In the genomic region with DNA sequence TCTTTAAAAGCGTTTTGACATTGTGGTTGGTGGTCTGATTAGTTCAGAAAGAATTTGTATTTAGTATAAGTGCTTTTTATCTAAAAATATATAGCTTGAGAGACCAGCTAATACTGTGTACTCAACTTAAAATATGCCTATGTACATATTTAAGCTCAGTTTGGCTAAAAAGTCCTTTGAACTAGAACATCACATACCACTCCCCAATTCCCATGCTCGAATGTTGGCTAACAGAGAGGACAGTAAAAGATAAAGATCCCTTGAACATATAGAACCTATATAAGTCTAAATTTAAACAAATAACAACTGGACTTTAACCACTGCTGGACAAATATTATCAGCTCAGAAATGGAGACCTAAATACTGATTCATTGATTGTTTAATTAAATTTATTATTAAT, we compare ENCODE assay signal across 14 cellular contexts.
A peak's percentile ranks its signal among the peaks of the same experiment; 100 is the strongest.
DNase-seq lines count a peak whose midpoint lies in the region; ATAC-seq and TF ChIP-seq lines count a peak whose summit lies in the region.
"Had no signal": no experiment of that assay in that cellular context is flagged by ENCODE, and none has a peak within 500 bp of the region (broad histone marks: within the 10 kb centered on the region; RNA-seq: fewer than 3 reads in every experiment).

No MANE protein-coding gene starts in this region.

- no peak for TF ChIP-seq CTCF in fibroblast of villous mesenchyme (IDR thresholded peaks at IDR 0.05; ENCODE audit: insufficient read depth, low read depth, low read length)

- no peak overlapping the region for H3K9ac ChIP-seq in GM23248
- no peak overlapping the region for H3K9ac ChIP-seq in adipocyte (ENCODE audit: low read length)
- H3K9ac ChIP-seq in skeletal muscle satellite cell (ENCODE audit: low read depth, low read length) = no peak overlapping the region

- H3K36me3 ChIP-seq in GM23248 (ENCODE audit: low read depth) (no peaks in the 10 kb centered on the region), adipocyte (ENCODE audit: control insufficient read depth, insufficient read depth, low read length, severe bottlenecking) (no peaks in the 10 kb centered on the region), skeletal muscle satellite cell (ENCODE audit: insufficient read depth, low read length) (no peaks in the 10 kb centered on the region)

- H3K4me1 ChIP-seq in GM23248 (ENCODE audit: insufficient read depth) = peaks cover 33% of the 10 kb centered on the region
- H3K4me1 ChIP-seq in adipocyte (ENCODE audit: control insufficient read depth, insufficient read depth, low read length) = peaks cover 26% of the 10 kb centered on the region
- H3K4me1 ChIP-seq in skeletal muscle satellite cell (ENCODE audit: control insufficient read depth, insufficient read depth, low read length) = peaks cover 35% of the 10 kb centered on the region

- ATAC-seq in left lobe of liver (no peak), HG03039 (IDR thresholded peaks at IDR 0.05; ENCODE audit: unreplicated experiment) (no peak)

- in situ Hi-C loops in GM23248 (cut with MboI) = no loop called here

- no peak overlapping the region for H2AFZ ChIP-seq in GM23248

- no peaks in the 10 kb centered on the region for H4K20me1 ChIP-seq in GM23248 (ENCODE audit: insufficient read depth)

- no peak overlapping the region for H3K27ac ChIP-seq in GM23248

- peak overlapping the region; percentile 79 for H3K4me2 ChIP-seq in GM23248 (ENCODE audit: unreplicated experiment)
- H3K4me2 ChIP-seq in skeletal muscle satellite cell (ENCODE audit: low read length) = peak overlapping the region; percentile 72

- WGBS in GM23248 (ENCODE audit: low coverage in 1 of 2, low lambda C conversion rate in 2 of 2, missing lambda C conversion rate in 2 of 2), 2 experiments = 84 to 86% methylated on average over 2 of the region's 2 CpGs

- no peaks in the 10 kb centered on the region for H3K79me2 ChIP-seq in GM23248 (ENCODE audit: insufficient read depth)

- H3K9me3 ChIP-seq in GM23248 (ENCODE audit: low read depth) (no peaks in the 10 kb centered on the region), adipocyte (ENCODE audit: control insufficient read depth, low read length) (no peaks in the 10 kb centered on the region), skeletal muscle satellite cell (replicated peaks; ENCODE audit: low read length) (no peaks in the 10 kb centered on the region)

- no peaks in the 10 kb centered on the region for H3K9me2 ChIP-seq in GM23248 (ENCODE audit: insufficient read depth)

- DNase-seq in GM23248 (no peak), adipocyte (ENCODE audit: low read depth) (peak; percentile 40), fibroblast of villous mesenchyme (ENCODE audit: low read depth) (peak; percentile 10), left lobe of liver (ENCODE audit: low spot score) (no peak), DMS114 treated with DMSO at 0.1 percent for 48 hours (lab: John Stamatoyannopoulos, UW; ENCODE audit: unreplicated experiment) (no peak)
- DNase-seq: COR-L47, DMS 273 treated with DMSO at 0.1 percent for 48 hours, NCI-H1105, NCI-H2081 treated with DMSO at 0.1 percent for 48 hours, NCI-H510A, NCI-H774, SHP77 had no signal

- H3K27me3 ChIP-seq in GM23248 (replicated peaks; ENCODE audit: insufficient read depth) (peaks cover 17% of the 10 kb centered on the region), adipocyte (replicated peaks; ENCODE audit: control insufficient read depth, insufficient read depth, low read length) (peaks cover 3% of the 10 kb centered on the region), skeletal muscle satellite cell (ENCODE audit: control insufficient read depth, insufficient read depth, low read length) (no peaks in the 10 kb centered on the region)

- peaks cover 13% of the 10 kb centered on the region; the same call in 1 of the 2 replicates for H3F3A ChIP-seq in GM23248 (ENCODE audit: insufficient read depth)

- no peak overlapping the region for H3K4me3 ChIP-seq in GM23248
- H3K4me3 ChIP-seq in adipocyte (ENCODE audit: low read length) = no peak overlapping the region
- no peak overlapping the region for H3K4me3 ChIP-seq in fibroblast of villous mesenchyme (ENCODE audit: low read depth, low read length)
- no peak overlapping the region for H3K4me3 ChIP-seq in skeletal muscle satellite cell (ENCODE audit: low read length)

Comparison
In these comparisons a context has a peak if more than half of its experiments do, and no peak if none do; other contexts are left out.
1. DNase-seq: peak in adipocyte (single experiment) and fibroblast of villous mesenchyme (single experiment); none in GM23248 (single experiment), left lobe of liver (single experiment) and DMS114 treated with DMSO at 0.1 percent for 48 hours (single experiment).